In genomic region chr19:43462383-43462782, GRCh38 we compare ENCODE assay signal across 15 cellular contexts. TPM values are rescaled to one million over a fixed set of nuclear protein-coding genes. Genes with fewer than 3 reads are reported as not detected.
A peak's percentile ranks its signal among the peaks of the same experiment; 100 is the strongest.
DNase-seq lines count a peak whose midpoint lies in the region; ATAC-seq, FAIRE-seq and TF ChIP-seq lines count a peak whose summit lies in the region.
"Had no signal": no experiment of that assay in that cellular context is flagged by ENCODE, and none has a peak within 500 bp of the region (broad histone marks: within the 10 kb centered on the region; RNA-seq: fewer than 3 reads in every experiment).

No MANE protein-coding gene starts in this region.

- H2AFZ ChIP-seq in HepG2 (ENCODE audit: low read length), result no peak overlapping the region

- no peaks in the 10 kb centered on the region for H3K36me3 ChIP-seq in HepG2 (replicated peaks in 1 of 2; ENCODE audit: control insufficient read depth in 1 of 2, insufficient read depth in 2 of 2, low read length in 2 of 2)
- H3K36me3 ChIP-seq in right lobe of liver, result no peaks in the 10 kb centered on the region
- H3K36me3 ChIP-seq in mesodermal cell (ENCODE audit: control insufficient read depth, insufficient read depth, low read length), result no peaks in the 10 kb centered on the region
- H3K36me3 ChIP-seq: pancreas had no signal

- DNase-seq in HepG2 (ENCODE audit: low spot score) (no peak), right lobe of liver (no peak), NOMO-1 treated with dmso at 0.1 percent for 144 hours (lab: John Stamatoyannopoulos, UW; ENCODE audit: unreplicated experiment) (no peak), KG1 (lab: John Stamatoyannopoulos, UW) (no peak)
- DNase-seq: endodermal cell; head of caudate nucleus; NCI-H2171; pancreas; stimulated activated CD8-positive, alpha-beta memory T cell treated with anti-CD3 and anti-CD28 coated beads, Interleukin-4, amount 100 ng/mL, for 48 hours had no signal

- TF ChIP-seq POLR2A in HepG2 (IDR thresholded peaks at IDR 0.05; ENCODE audit: insufficient read depth in 1 of 2, low read depth in 2 of 2, low read length in 2 of 2) (no peak), right lobe of liver (IDR thresholded peaks at IDR 0.05) (no peak)

- ATAC-seq in HepG2, result no peak
- no peak for ATAC-seq in right lobe of liver
- ATAC-seq in GM21515 (IDR thresholded peaks at IDR 0.05; ENCODE audit: unreplicated experiment), result no peak
- no peak for ATAC-seq in GM18861 (IDR thresholded peaks at IDR 0.05; ENCODE audit: unreplicated experiment)

- H3K27ac ChIP-seq in HepG2 (ENCODE audit: extremely low read length, insufficient read depth, low read length) (no peak overlapping the region), right lobe of liver (no peak overlapping the region), mesodermal cell (ENCODE audit: low read depth, low read length, severe bottlenecking) (no peak overlapping the region)

- H3K9me3 ChIP-seq in HepG2 (ENCODE audit: low read length), result no peaks in the 10 kb centered on the region
- H3K9me3 ChIP-seq in right lobe of liver, result no peaks in the 10 kb centered on the region
- H3K9me3 ChIP-seq in mesodermal cell (ENCODE audit: control insufficient read depth, low read length), result no peaks in the 10 kb centered on the region
- H3K9me3 ChIP-seq: pancreas had no signal

- peaks cover 42% of the 10 kb centered on the region for H3K4me1 Mint-ChIP-seq in activated naive CD8-positive, alpha-beta T cell (ENCODE audit: low read depth)
- H3K4me1 Mint-ChIP-seq: endodermal cell had no signal

- CTCF ChIA-PET in HepG2 (lab: Yijun Ruan, JAX; ENCODE audit: low intra/inter-chr PET ratio, low total read pairs), result no interaction called here

- peak overlapping the region; percentile 51 for H3K27ac Mint-ChIP-seq in activated naive CD8-positive, alpha-beta T cell
- H3K27ac Mint-ChIP-seq: endodermal cell had no signal

- H3K27me3 ChIP-seq in HepG2 (ENCODE audit: control insufficient read depth in 1 of 2, insufficient read depth in 2 of 2, low read length in 2 of 2) (no peaks in the 10 kb centered on the region), right lobe of liver (no peaks in the 10 kb centered on the region)
- H3K27me3 ChIP-seq: pancreas had no signal

- in situ Hi-C loops in HepG2 (cut with HindIII; ENCODE audit: extremely low pct_ligation_motif_present, low pct_unique_long_range_greater_than_20kb), result no loop called here

- H3K4me3 Mint-ChIP-seq in activated naive CD8-positive, alpha-beta T cell, result peak overlapping the region; percentile 92

- H3K4me3 ChIP-seq in HepG2 (replicated peaks in 1 of 3; ENCODE audit: insufficient read depth in 1 of 3, low read depth in 2 of 3, low read length in 3 of 3), result no peak overlapping the region
- H3K4me3 ChIP-seq in right lobe of liver, result no peak overlapping the region
- peak overlapping the region; percentile 56 for H3K4me3 ChIP-seq in mesodermal cell (ENCODE audit: extremely low read depth, insufficient read depth, low read length, poor library complexity, severe bottlenecking)
- H3K4me3 ChIP-seq: GM12878 had no signal

- 91% methylated on average over 7 of the region's 7 CpGs for WGBS in HepG2 (ENCODE audit: low lambda C conversion rate)
- WGBS in right lobe of liver (ENCODE audit: insufficient coverage, low coverage, low lambda C conversion rate, missing lambda C conversion rate), result 93% methylated on average over 7 of the region's 7 CpGs
- WGBS in mesodermal cell (ENCODE audit: insufficient coverage in 2 of 2), 2 experiments, result 83 to 94% methylated on average over 3 to 5 of the region's 7 CpGs

- TF ChIP-seq EP300 in HepG2 (IDR thresholded peaks at IDR 0.05; ENCODE audit: low read depth in 2 of 2, low read length in 2 of 2) (no peak), HepG2 (CRISPR knock-in tag; IDR thresholded peaks at IDR 0.05; ENCODE audit: borderline replicate concordance) (no peak)

- no peaks in the 10 kb centered on the region for H3K9me3 Mint-ChIP-seq in activated naive CD8-positive, alpha-beta T cell (ENCODE audit: low read depth)

- POLR2A ChIA-PET in HepG2 (lab: Yijun Ruan, JAX), result interaction anchor here (1.8 kb wide), 1 partner anchor 36 kb away, joined by 7 read pairs; no protein-coding TSS in a partner anchor

- H3K79me2 ChIP-seq in HepG2 (ENCODE audit: insufficient read depth, low read length), result no peaks in the 10 kb centered on the region

- no peaks in the 10 kb centered on the region for H3K27me3 Mint-ChIP-seq in activated naive CD8-positive, alpha-beta T cell

- TF ChIP-seq RAD21 in HepG2 (CRISPR knock-in tag; IDR thresholded peaks at IDR 0.05), result no peak

- intact Hi-C loops in HepG2 (cut with micrococcal nuclease; ENCODE audit: unreplicated experiment) (loop anchor here (2.0 kb wide), 1 partner anchor 42 kb away; the partner anchor contains the start of gene PHLDB3), right lobe of liver (cut with DNase I) (no loop called here)

- peak overlapping the region; percentile 79; the same call in 1 of the 2 replicates for H3K4me2 ChIP-seq in HepG2 (ENCODE audit: low read depth, low read length)

- H3K36me3 Mint-ChIP-seq in activated naive CD8-positive, alpha-beta T cell, result peaks cover 2% of the 10 kb centered on the region

- BruUV-seq in HepG2 (replicated peaks; lab: Mats Ljungman, UMichigan), result TSS peak; percentile 61

- TF ChIP-seq CTCF in HepG2 (CRISPR knock-in tag; IDR thresholded peaks at IDR 0.05) (no peak), right lobe of liver (IDR thresholded peaks at IDR 0.05) (no peak)

- no peaks in the 10 kb centered on the region for H4K20me1 ChIP-seq in HepG2 (ENCODE audit: insufficient read depth, low read length)

- H3K9ac ChIP-seq in HepG2 (ENCODE audit: insufficient read depth, low read depth, low read length), result no peak overlapping the region

- peaks cover 40% of the 10 kb centered on the region for H3K4me1 ChIP-seq in HepG2 (ENCODE audit: insufficient read depth, low read length)
- peaks cover 0 to 11% (median 3%) of the 10 kb centered on the region in 4 donors for H3K4me1 ChIP-seq in right lobe of liver
- H3K4me1 ChIP-seq in mesodermal cell (ENCODE audit: control insufficient read depth, insufficient read depth, low read length, poor library complexity, severe bottlenecking), result peaks cover 4% of the 10 kb centered on the region

- FAIRE-seq in HepG2 (lab: Jason Lieb, UNC), result no peak
- FAIRE-seq: pancreas had no signal

RNA-seq across cellular contexts. Expression of gene LYPD3, which starts 3.0 kb away (rescaled TPM):
- total RNA-seq in HepG2 (2016; rRNA removed; fragmentation: Illumina TruSeq; extraction: Trizol) (0.15 and 0.51 TPM in 2 replicates), right lobe of liver (under 1 TPM in 4 of 6 experiments, not detected in 2; 0.20 to 0.28 (median 0.25) TPM)
- 0.20 TPM in 1 of 2 replicates, not detected in the other for total RNA-seq in HepG2 (2016; cell fraction: cytosol; rRNA removed; fragmentation: Illumina TruSeq; extraction: Trizol; ENCODE audit: low read depth)
- total RNA-seq in HepG2 (2016; cell fraction: insoluble cytoplasmic fraction; rRNA removed; fragmentation: Illumina TruSeq; extraction: Trizol), result 0.24 and 0.35 TPM in 2 replicates
- 0.25 and 0.38 TPM in 2 replicates for total RNA-seq in HepG2 (2016; cell fraction: membrane; rRNA removed; fragmentation: Illumina TruSeq; extraction: Trizol)
- 0.28 and 1.0 TPM in 2 replicates for total RNA-seq in HepG2 (2016; cell fraction: nucleus; rRNA removed; fragmentation: Illumina TruSeq; extraction: Trizol)
- 1.5 and 2.6 TPM in 2 replicates for polyA plus RNA-seq in HepG2 (2011; rRNA removed)
- 1.6 and 2.4 TPM in 2 replicates for polyA plus RNA-seq in HepG2 (2011; cell fraction: cytosol; rRNA removed)
- 2.4 and 2.8 TPM in 2 replicates for polyA plus RNA-seq in HepG2 (2011; cell fraction: nucleus; rRNA removed)
- polyA plus RNA-seq in HepG2 (2012), result 1.6 and 1.9 TPM in 2 replicates
- polyA plus RNA-seq in HepG2 (2016; cell fraction: cytosol; fragmentation: Illumina TruSeq; extraction: Trizol; ENCODE audit: low read depth), result 0.33 and 0.83 TPM in 2 replicates
- polyA plus RNA-seq in HepG2 (2016; cell fraction: insoluble cytoplasmic fraction; fragmentation: Illumina TruSeq; extraction: Trizol; ENCODE audit: low read depth), result 0.90 and 1.0 TPM in 2 replicates
- 0.80 and 1.0 TPM in 2 replicates for polyA plus RNA-seq in HepG2 (2016; cell fraction: membrane; fragmentation: Illumina TruSeq; extraction: Trizol; ENCODE audit: low read depth)
- polyA plus RNA-seq in HepG2 (2016; cell fraction: nucleus; fragmentation: Illumina TruSeq; extraction: Trizol; ENCODE audit: insufficient read depth, low read depth), result 1.1 and 1.2 TPM in 2 replicates
- 2.5 and 11.3 TPM in 2 replicates for polyA minus RNA-seq in HepG2 (2011; rRNA and poly(A)+ RNA removed; ENCODE audit: low replicate concordance)
- polyA minus RNA-seq in HepG2 (2011; cell fraction: cytosol; rRNA and poly(A)+ RNA removed), result 0.69 and 0.70 TPM in 2 replicates
- polyA minus RNA-seq in HepG2 (2011; cell fraction: nucleus; rRNA and poly(A)+ RNA removed), result 0.77 and 0.99 TPM in 2 replicates
- polyA plus RNA-seq in mesodermal cell (2013, experiment 1 of 2), result 1.6 TPM
- polyA plus RNA-seq in mesodermal cell (2013, experiment 2 of 2), result 1.1 TPM

RNA-seq across cellular contexts. Expression of gene PHLDB3, which starts 42.2 kb away (rescaled TPM):
- total RNA-seq in HepG2 (2016; rRNA removed; fragmentation: Illumina TruSeq; extraction: Trizol) (9.0 and 14.5 TPM in 2 replicates), right lobe of liver (10 to 100 TPM in 5 of 6 experiments, 1 to 10 TPM in 1; 9.6 to 15.0 (median 11.1) TPM)
- 2.3 and 3.9 TPM in 2 replicates for total RNA-seq in HepG2 (2016; cell fraction: cytosol; rRNA removed; fragmentation: Illumina TruSeq; extraction: Trizol; ENCODE audit: low read depth)
- total RNA-seq in HepG2 (2016; cell fraction: insoluble cytoplasmic fraction; rRNA removed; fragmentation: Illumina TruSeq; extraction: Trizol), result 7.0 and 14.8 TPM in 2 replicates
- total RNA-seq in HepG2 (2016; cell fraction: membrane; rRNA removed; fragmentation: Illumina TruSeq; extraction: Trizol), result 4.8 and 4.9 TPM in 2 replicates
- total RNA-seq in HepG2 (2016; cell fraction: nucleus; rRNA removed; fragmentation: Illumina TruSeq; extraction: Trizol), result 14.9 and 15.3 TPM in 2 replicates
- polyA plus RNA-seq in HepG2 (2011; rRNA removed), result 11.3 and 14.2 TPM in 2 replicates
- 7.0 and 9.5 TPM in 2 replicates for polyA plus RNA-seq in HepG2 (2011; cell fraction: cytosol; rRNA removed)
- polyA plus RNA-seq in HepG2 (2011; cell fraction: nucleus; rRNA removed), result 48.5 and 59.0 TPM in 2 replicates
- polyA plus RNA-seq in HepG2 (2012), result 9.8 and 10.4 TPM in 2 replicates
- 2.9 and 3.2 TPM in 2 replicates for polyA plus RNA-seq in HepG2 (2016; cell fraction: cytosol; fragmentation: Illumina TruSeq; extraction: Trizol; ENCODE audit: low read depth)
- 10.2 and 10.8 TPM in 2 replicates for polyA plus RNA-seq in HepG2 (2016; cell fraction: insoluble cytoplasmic fraction; fragmentation: Illumina TruSeq; extraction: Trizol; ENCODE audit: low read depth)
- 3.5 and 4.6 TPM in 2 replicates for polyA plus RNA-seq in HepG2 (2016; cell fraction: membrane; fragmentation: Illumina TruSeq; extraction: Trizol; ENCODE audit: low read depth)
- 27.3 and 35.6 TPM in 2 replicates for polyA plus RNA-seq in HepG2 (2016; cell fraction: nucleus; fragmentation: Illumina TruSeq; extraction: Trizol; ENCODE audit: insufficient read depth, low read depth)
- 4.6 and 12.1 TPM in 2 replicates for polyA minus RNA-seq in HepG2 (2011; rRNA and poly(A)+ RNA removed; ENCODE audit: low replicate concordance)
- 8.2 and 9.8 TPM in 2 replicates for polyA minus RNA-seq in HepG2 (2011; cell fraction: cytosol; rRNA and poly(A)+ RNA removed)
- polyA minus RNA-seq in HepG2 (2011; cell fraction: nucleus; rRNA and poly(A)+ RNA removed), result 19.8 and 21.6 TPM in 2 replicates
- polyA plus RNA-seq in mesodermal cell (2013, experiment 1 of 2), result 16.6 TPM
- polyA plus RNA-seq in mesodermal cell (2013, experiment 2 of 2), result 13.9 TPM

RNA-seq across cellular contexts. Expression of gene TEX101, which starts 47.7 kb away (rescaled TPM):
- total RNA-seq in HepG2 (2016; rRNA removed; fragmentation: Illumina TruSeq; extraction: Trizol) (not detected in 2 replicates), right lobe of liver (not detected)
- not detected in 2 replicates for total RNA-seq in HepG2 (2016; cell fraction: cytosol; rRNA removed; fragmentation: Illumina TruSeq; extraction: Trizol; ENCODE audit: low read depth)
- total RNA-seq in HepG2 (2016; cell fraction: insoluble cytoplasmic fraction; rRNA removed; fragmentation: Illumina TruSeq; extraction: Trizol), result not detected in 2 replicates
- total RNA-seq in HepG2 (2016; cell fraction: membrane; rRNA removed; fragmentation: Illumina TruSeq; extraction: Trizol), result not detected in 2 replicates
- not detected in 2 replicates for total RNA-seq in HepG2 (2016; cell fraction: nucleus; rRNA removed; fragmentation: Illumina TruSeq; extraction: Trizol)
- polyA plus RNA-seq in HepG2 (2011; rRNA removed), result not detected in 2 replicates
- polyA plus RNA-seq in HepG2 (2011; cell fraction: cytosol; rRNA removed), result not detected in 2 replicates
- polyA plus RNA-seq in HepG2 (2011; cell fraction: nucleus; rRNA removed), result not detected in 2 replicates
- polyA plus RNA-seq in HepG2 (2012), result not detected in 2 replicates
- polyA plus RNA-seq in HepG2 (2016; cell fraction: cytosol; fragmentation: Illumina TruSeq; extraction: Trizol; ENCODE audit: low read depth), result not detected in 2 replicates
- polyA plus RNA-seq in HepG2 (2016; cell fraction: insoluble cytoplasmic fraction; fragmentation: Illumina TruSeq; extraction: Trizol; ENCODE audit: low read depth), result not detected in 2 replicates
- polyA plus RNA-seq in HepG2 (2016; cell fraction: membrane; fragmentation: Illumina TruSeq; extraction: Trizol; ENCODE audit: low read depth), result not detected in 2 replicates
- not detected in 2 replicates for polyA plus RNA-seq in HepG2 (2016; cell fraction: nucleus; fragmentation: Illumina TruSeq; extraction: Trizol; ENCODE audit: insufficient read depth, low read depth)
- not detected in 2 replicates for polyA minus RNA-seq in HepG2 (2011; rRNA and poly(A)+ RNA removed; ENCODE audit: low replicate concordance)
- not detected in 2 replicates for polyA minus RNA-seq in HepG2 (2011; cell fraction: cytosol; rRNA and poly(A)+ RNA removed)
- polyA minus RNA-seq in HepG2 (2011; cell fraction: nucleus; rRNA and poly(A)+ RNA removed), result not detected in 2 replicates
- not detected for polyA plus RNA-seq in mesodermal cell (2013, experiment 1 of 2)
- not detected for polyA plus RNA-seq in mesodermal cell (2013, experiment 2 of 2)
- total RNA-seq: GM12878, lung, pancreas had no signal
- polyA plus RNA-seq: GM12878, lung, pancreas had no signal
